8 cellular contexts compared by ENCODE assay signal in genomic region chr2:241355983-241356870, GRCh38. TPM values are rescaled to one million over a fixed set of nuclear protein-coding genes. Genes with fewer than 3 reads are reported as not detected.
DNase-seq lines count a peak whose midpoint lies in the region; ATAC-seq and TF ChIP-seq lines count a peak whose summit lies in the region.

A gene with protein sequence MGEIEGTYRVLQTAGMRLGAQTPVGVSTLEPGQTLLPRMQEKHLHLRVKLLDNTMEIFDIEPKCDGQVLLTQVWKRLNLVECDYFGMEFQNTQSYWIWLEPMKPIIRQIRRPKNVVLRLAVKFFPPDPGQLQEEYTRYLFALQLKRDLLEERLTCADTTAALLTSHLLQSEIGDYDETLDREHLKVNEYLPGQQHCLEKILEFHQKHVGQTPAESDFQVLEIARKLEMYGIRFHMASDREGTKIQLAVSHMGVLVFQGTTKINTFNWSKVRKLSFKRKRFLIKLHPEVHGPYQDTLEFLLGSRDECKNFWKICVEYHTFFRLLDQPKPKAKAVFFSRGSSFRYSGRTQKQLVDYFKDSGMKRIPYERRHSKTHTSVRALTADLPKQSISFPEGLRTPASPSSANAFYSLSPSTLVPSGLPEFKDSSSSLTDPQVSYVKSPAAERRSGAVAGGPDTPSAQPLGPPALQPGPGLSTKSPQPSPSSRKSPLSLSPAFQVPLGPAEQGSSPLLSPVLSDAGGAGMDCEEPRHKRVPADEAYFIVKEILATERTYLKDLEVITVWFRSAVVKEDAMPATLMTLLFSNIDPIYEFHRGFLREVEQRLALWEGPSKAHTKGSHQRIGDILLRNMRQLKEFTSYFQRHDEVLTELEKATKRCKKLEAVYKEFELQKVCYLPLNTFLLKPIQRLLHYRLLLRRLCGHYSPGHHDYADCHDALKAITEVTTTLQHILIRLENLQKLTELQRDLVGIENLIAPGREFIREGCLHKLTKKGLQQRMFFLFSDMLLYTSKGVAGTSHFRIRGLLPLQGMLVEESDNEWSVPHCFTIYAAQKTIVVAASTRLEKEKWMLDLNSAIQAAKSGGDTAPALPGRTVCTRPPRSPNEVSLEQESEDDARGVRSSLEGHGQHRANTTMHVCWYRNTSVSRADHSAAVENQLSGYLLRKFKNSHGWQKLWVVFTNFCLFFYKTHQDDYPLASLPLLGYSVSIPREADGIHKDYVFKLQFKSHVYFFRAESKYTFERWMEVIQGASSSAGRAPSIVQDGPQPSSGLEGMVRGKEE (plus strand): TSS chr2:241356285. CDS start chr2:241373108, 16,823 bp downstream.

- no TSS peak for BruUV-seq in PC-9 (replicated peaks; lab: Mats Ljungman, UMichigan)

- H4K20me1 ChIP-seq in PC-9 (ENCODE audit: insufficient read depth): peaks cover 14% of the 10 kb centered on the region; the same call in 1 of the 2 replicates

- H2AFZ ChIP-seq in PC-9: peak within 1 kb of the TSS; percentile 84

- peaks cover 49% of the 10 kb centered on the region for H3K79me2 ChIP-seq in PC-9 (ENCODE audit: low read depth)

- H3K36me3 ChIP-seq in PC-9 (ENCODE audit: low read depth): peaks cover 29% of the 10 kb centered on the region

- H3K4me2 ChIP-seq in PC-9: peak within 1 kb of the TSS; percentile 95

- peaks cover 44% of the 10 kb centered on the region for H3K4me1 ChIP-seq in PC-9 (replicated peaks; ENCODE audit: insufficient read depth)

- H3K9me2 ChIP-seq in PC-9 (ENCODE audit: insufficient read depth): no peaks in the 10 kb centered on the region

- no peak for TF ChIP-seq CTCF in PC-9 (conservative IDR thresholded peaks at IDR 0.05)
- no peak for TF ChIP-seq CTCF in epithelial cell of proximal tubule (conservative IDR thresholded peaks at IDR 0.05; ENCODE audit: low read depth, low read length)

- in situ Hi-C loops in KBM-7 (cut with MboI; ENCODE audit: low pct_unique_long_range_greater_than_20kb, low sequenced_read_pairs): no loop called here

- H3K4me3 ChIP-seq in PC-9: peak within 1 kb of the TSS; percentile 89
- H3K4me3 ChIP-seq in epithelial cell of proximal tubule (ENCODE audit: low read depth, low read length): peak within 1 kb of the TSS; percentile 95

- no peaks in the 10 kb centered on the region for H3K9me3 ChIP-seq in PC-9 (ENCODE audit: insufficient read depth, low read depth)

- ATAC-seq in GM21723 (IDR thresholded peaks at IDR 0.05; ENCODE audit: unreplicated experiment): peak; percentile 80

- POLR2A ChIA-PET in PC-9 (lab: Charles Lee; ENCODE audit: unreplicated experiment): interaction anchor here (0.7 kb wide), 1 partner anchor 330 kb away, joined by 8 read pairs; the partner anchor contains the start of gene DTYMK

- peak within 1 kb of the TSS; percentile 53 for H3K27ac ChIP-seq in PC-9

- H3K27me3 ChIP-seq in PC-9 (ENCODE audit: insufficient read depth, low read depth): no peaks in the 10 kb centered on the region

- peaks cover 36% of the 10 kb centered on the region for H3F3A ChIP-seq in PC-9 (ENCODE audit: insufficient read depth, low read depth)

- peak; percentile 98 for DNase-seq in DMS53 (lab: John Stamatoyannopoulos, UW)
- DNase-seq in KBM-7: peak; percentile 96
- DNase-seq in PC-9: peak; percentile 97 to 100
- peak; percentile 96 for DNase-seq in activated T-cell treated with anti-CD3 and anti-CD28 coated beads, Interleukin-2, amount 50 U/mL, for 1 hour
- DNase-seq in epithelial cell of proximal tubule (ENCODE audit: low read depth): peak; percentile 75
- DNase-seq in mucosa of gallbladder (ENCODE audit: low spot score): peak; percentile 99
- DNase-seq in stimulated activated CD8-positive, alpha-beta memory T cell treated with anti-CD3 and anti-CD28 coated beads, Interleukin-4, amount 100 ng/mL, for 24 hours (ENCODE audit: low read depth): peak; percentile 92

- intact Hi-C loops in PC-9 (cut with micrococcal nuclease; ENCODE audit: unreplicated experiment): loop anchor here (1.0 to 10.0 kb wide), 13 partner anchors 19 to 525 kb away; partner anchors contain the start of genes HDLBP, ING5, PASK and SEPTIN2

- CTCF ChIA-PET in PC-9 (lab: Charles Lee): interaction anchor here (0.6 to 0.7 kb wide), 2 partner anchors 19 to 192 kb away, joined by 4 to 14 read pairs; no protein-coding TSS in a partner anchor

RNA-seq across cellular contexts. Expression of the gene that starts here (rescaled TPM):
- total RNA-seq in PC-9 (2021) (81.5 and 89.1 TPM in 2 replicates), epithelial cell of proximal tubule (34.2 and 43.3 TPM in 2 replicates), mucosa of gallbladder (68.8 TPM)

Comparison
In these comparisons a context has a peak if more than half of its experiments do, and no peak if none do; other contexts are left out.
1. Peak in every context shown above with its lines: DNase-seq, ATAC-seq, H3K4me3 ChIP-seq and H3K27ac ChIP-seq.